Comparison of ENCODE assay signal across 1 cellular context in genomic region chr3:157916672-157917071, GRCh38.
TF ChIP-seq lines count a peak whose summit lies in the region.

No MANE protein-coding gene starts in this region.

TF ChIP-seq in H1, 55 proteins besides CTCF, POLR2A, EP300 and RAD21 (continued from another document):
- TF ChIP-seq, protein P1, sequence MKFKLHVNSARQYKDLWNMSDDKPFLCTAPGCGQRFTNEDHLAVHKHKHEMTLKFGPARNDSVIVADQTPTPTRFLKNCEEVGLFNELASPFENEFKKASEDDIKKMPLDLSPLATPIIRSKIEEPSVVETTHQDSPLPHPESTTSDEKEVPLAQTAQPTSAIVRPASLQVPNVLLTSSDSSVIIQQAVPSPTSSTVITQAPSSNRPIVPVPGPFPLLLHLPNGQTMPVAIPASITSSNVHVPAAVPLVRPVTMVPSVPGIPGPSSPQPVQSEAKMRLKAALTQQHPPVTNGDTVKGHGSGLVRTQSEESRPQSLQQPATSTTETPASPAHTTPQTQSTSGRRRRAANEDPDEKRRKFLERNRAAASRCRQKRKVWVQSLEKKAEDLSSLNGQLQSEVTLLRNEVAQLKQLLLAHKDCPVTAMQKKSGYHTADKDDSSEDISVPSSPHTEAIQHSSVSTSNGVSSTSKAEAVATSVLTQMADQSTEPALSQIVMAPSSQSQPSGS (IDR thresholded peaks at IDR 0.05; ENCODE audit: low read length): no peak
- TF ChIP-seq CEBPB (IDR thresholded peaks at IDR 0.05; ENCODE audit: low read depth, low read length): no peak
- TF ChIP-seq POU5F1 (IDR thresholded peaks at IDR 0.05; ENCODE audit: low read depth, low read length): no peak
- TF ChIP-seq KDM5A (IDR thresholded peaks at IDR 0.05; ENCODE audit: low read length): no peak
- no peak for TF ChIP-seq SP2 (IDR thresholded peaks at IDR 0.05; ENCODE audit: low read length)
- no peak for TF ChIP-seq TBP (IDR thresholded peaks at IDR 0.05; ENCODE audit: low read depth, low read length)
- no peak for TF ChIP-seq TCF12 (IDR thresholded peaks at IDR 0.05; ENCODE audit: low read depth, low read length)
- TF ChIP-seq TAF1 (IDR thresholded peaks at IDR 0.05; ENCODE audit: low read depth, low read length): no peak
- TF ChIP-seq CBX8 (IDR thresholded peaks at IDR 0.05; ENCODE audit: borderline replicate concordance, low read depth, low read length): no peak
